8 cellular contexts compared by ENCODE assay signal in the genomic region with DNA sequence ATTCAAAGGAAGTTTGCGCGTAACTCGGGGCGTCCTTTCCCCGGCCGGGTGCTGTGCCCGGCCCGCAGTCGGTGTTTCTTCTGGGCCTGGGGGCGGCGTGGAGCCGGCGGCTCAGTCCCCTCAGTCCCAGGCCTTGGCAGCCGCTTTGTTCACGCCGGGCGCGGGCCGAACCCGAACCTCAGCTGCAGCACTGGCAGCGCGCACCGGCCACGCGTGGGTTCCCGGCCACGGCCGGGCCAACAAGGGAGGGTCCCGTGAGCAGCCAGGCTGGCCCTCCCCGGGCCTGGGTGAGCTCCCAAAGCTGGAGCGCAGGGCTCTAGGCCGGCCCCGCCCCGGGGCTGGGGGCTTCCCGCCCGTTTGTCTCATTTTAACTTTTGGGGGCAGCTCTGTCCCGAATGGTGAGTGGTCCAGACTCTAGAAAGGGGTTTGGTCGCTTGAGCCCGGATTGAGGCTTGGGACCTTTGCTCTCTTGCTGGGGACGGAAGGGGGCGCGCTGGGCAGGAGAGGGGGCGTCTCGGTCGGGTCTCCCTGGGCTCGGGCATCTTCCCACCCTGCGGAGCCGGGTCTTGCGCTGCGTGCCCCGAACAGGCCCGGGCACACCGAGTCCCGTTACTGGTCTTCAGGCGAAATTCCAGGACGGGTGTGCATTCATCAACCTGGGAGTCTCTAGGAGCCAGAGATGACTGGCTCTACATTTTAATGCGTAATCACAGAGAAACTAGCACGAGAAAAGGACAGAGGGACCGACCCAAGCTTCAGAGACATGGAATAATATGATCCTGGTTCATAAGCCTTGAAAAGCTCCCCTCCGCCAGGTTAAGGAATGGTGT.
DNase-seq lines count a peak whose midpoint lies in the region; ATAC-seq and TF ChIP-seq lines count a peak whose summit lies in the region.

No MANE protein-coding gene starts in this region.

- H3K4me1 ChIP-seq in ectodermal cell (ENCODE audit: control insufficient read depth, insufficient read depth, low read length) (peaks cover 15% of the 10 kb centered on the region), tibial artery (peaks cover 0 to 46% (median 24%) of the 10 kb centered on the region in 4 donors)

- no peaks in the 10 kb centered on the region for H3K27me3 ChIP-seq in ectodermal cell (ENCODE audit: control insufficient read depth, insufficient read depth, low read length, poor library complexity, severe bottlenecking)
- H3K27me3 ChIP-seq in tibial artery = no peaks in the 10 kb centered on the region

- intact Hi-C loops in tibial artery (cut with DNase I; ENCODE audit: low total_unique reads) = loop anchor here (2.0 to 5.0 kb wide), 2 partner anchors 16 to 116 kb away; no protein-coding TSS in a partner anchor

- H3K9me3 ChIP-seq in ectodermal cell (ENCODE audit: control insufficient read depth, low read length) = no peaks in the 10 kb centered on the region
- H3K9me3 ChIP-seq in tibial artery = no peaks in the 10 kb centered on the region

- H3K4me3 ChIP-seq in ectodermal cell (ENCODE audit: insufficient read depth, low read depth, low read length) (peak overlapping the region; percentile 85), tibial artery (peak overlapping the region; percentile 80 to 96)

- H3K27ac ChIP-seq in ectodermal cell (ENCODE audit: insufficient read depth, low read depth, low read length, poor library complexity, severe bottlenecking) = peak overlapping the region; percentile 53
- peak overlapping the region; percentile 88 to 98 for H3K27ac ChIP-seq in tibial artery

- peak; percentile 18 for ATAC-seq in GM19372 (IDR thresholded peaks at IDR 0.05; ENCODE audit: low read depth, unreplicated experiment)
- ATAC-seq in HG02571 (IDR thresholded peaks at IDR 0.05; ENCODE audit: unreplicated experiment) = no peak
- ATAC-seq in GM19467 (IDR thresholded peaks at IDR 0.05; ENCODE audit: unreplicated experiment) = no peak
- no peak for ATAC-seq in HG03095 (IDR thresholded peaks at IDR 0.05; ENCODE audit: unreplicated experiment)

- H3K36me3 ChIP-seq in ectodermal cell (ENCODE audit: control insufficient read depth, insufficient read depth, low read length) = no peaks in the 10 kb centered on the region
- H3K36me3 ChIP-seq in tibial artery = peaks cover 0 to 4% (median 0%) of the 10 kb centered on the region in 3 donors

- DNase-seq in RKO (ENCODE audit: low spot score) (peak; percentile 23), medulla oblongata (ENCODE audit: extremely low spot score) (peak; percentile 43), tibial artery (peak; percentile 56 to 78)

- TF ChIP-seq CTCF in tibial artery (IDR thresholded peaks at IDR 0.05) = no peak

- WGBS in ectodermal cell, 2 experiments = 2% methylated on average over 60 of the region's 60 CpGs
